10 cellular contexts compared by ENCODE assay signal in the genomic region with DNA sequence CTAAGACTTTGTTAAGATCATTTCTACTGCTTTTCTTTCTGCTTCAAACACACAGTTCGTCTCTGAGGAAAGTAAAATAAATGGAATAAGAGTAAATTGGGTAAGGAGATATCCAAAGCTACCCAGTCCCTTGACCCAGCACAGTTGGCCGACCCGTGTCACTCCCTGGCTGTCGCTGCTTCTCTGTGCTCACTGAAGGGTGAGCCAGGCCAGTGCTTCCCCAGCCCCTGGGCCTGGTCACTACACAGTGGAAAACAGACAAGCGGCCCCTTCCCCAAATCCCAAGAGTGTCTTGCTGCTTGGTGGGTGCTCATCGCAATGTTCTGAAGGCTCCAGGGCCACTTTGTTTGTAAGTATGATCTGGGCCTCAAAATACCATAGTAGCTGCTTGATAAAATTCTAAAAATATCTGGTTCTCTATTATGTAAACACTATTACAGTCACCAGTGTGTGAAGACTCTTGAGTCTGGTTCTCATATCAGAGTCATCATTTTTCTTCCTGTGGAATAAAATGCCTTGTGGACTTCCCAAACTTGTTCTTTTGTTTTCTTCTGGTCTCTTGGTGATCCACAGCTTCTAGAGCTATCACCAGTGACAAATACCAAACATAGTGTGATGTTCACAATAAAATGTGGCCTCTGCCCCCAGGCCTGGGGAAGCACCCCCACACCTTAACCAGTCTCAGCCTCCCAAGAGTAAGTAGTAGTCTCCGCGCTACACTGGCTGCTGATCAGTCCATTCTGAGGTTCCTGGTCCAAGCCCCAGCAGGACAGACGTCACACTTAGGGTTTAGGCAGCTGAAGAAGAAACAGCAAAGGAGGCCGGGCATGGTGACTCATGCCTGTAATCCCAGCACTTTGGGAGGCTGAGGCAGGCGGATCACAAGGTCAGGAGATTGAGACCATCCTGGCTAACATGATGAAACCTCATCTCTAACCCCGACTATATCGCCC.
DNase-seq lines count a peak whose midpoint lies in the region; ATAC-seq and TF ChIP-seq lines count a peak whose summit lies in the region.
"Had no signal": no experiment of that assay in that cellular context is flagged by ENCODE, and none has a peak within 500 bp of the region (broad histone marks: within the 10 kb centered on the region; RNA-seq: fewer than 3 reads in every experiment).

No MANE protein-coding gene starts in this region.

- peak overlapping the region; percentile 68 for H3K27ac ChIP-seq in Panc1 (ENCODE audit: low read length)

- no TSS peak for BruUV-seq in Panc1 (replicated peaks; lab: Mats Ljungman, UMichigan)

- peaks cover 17 to 22% of the 10 kb centered on the region in 2 donors for H3K4me1 Mint-ChIP-seq in effector memory CD8-positive, alpha-beta T cell (ENCODE audit: low read depth in 2 of 2)
- H3K4me1 Mint-ChIP-seq in natural killer cell treated with Interleukin-12 subunit alpha and Interleukin-12 subunit beta and Interleukin-15 and Interleukin-18, amount 100 ng/mL, for 72 hours (ENCODE audit: low read depth in 2 of 2): peaks cover 26 to 31% of the 10 kb centered on the region in 2 donors

- no peaks in the 10 kb centered on the region for H3K36me3 ChIP-seq in Panc1 (ENCODE audit: control insufficient read depth, insufficient read depth, low read length)

- peaks cover 0 to 3% of the 10 kb centered on the region in 2 donors for H3K9me3 Mint-ChIP-seq in effector memory CD8-positive, alpha-beta T cell
- no peaks in the 10 kb centered on the region for H3K9me3 Mint-ChIP-seq in natural killer cell treated with Interleukin-12 subunit alpha and Interleukin-12 subunit beta and Interleukin-15 and Interleukin-18, amount 100 ng/mL, for 72 hours

- intact Hi-C loops in Panc1 (cut with micrococcal nuclease; ENCODE audit: unreplicated experiment): no loop called here

- peak overlapping the region in 1 of 2 donors; percentile 38 for H3K4me3 Mint-ChIP-seq in effector memory CD8-positive, alpha-beta T cell
- peak overlapping the region; percentile 18 for H3K4me3 Mint-ChIP-seq in natural killer cell treated with Interleukin-12 subunit alpha and Interleukin-12 subunit beta and Interleukin-15 and Interleukin-18, amount 100 ng/mL, for 72 hours

- no peaks in the 10 kb centered on the region for H3K27me3 Mint-ChIP-seq in effector memory CD8-positive, alpha-beta T cell
- no peaks in the 10 kb centered on the region for H3K27me3 Mint-ChIP-seq in natural killer cell treated with Interleukin-12 subunit alpha and Interleukin-12 subunit beta and Interleukin-15 and Interleukin-18, amount 100 ng/mL, for 72 hours

- H3K27ac Mint-ChIP-seq in effector memory CD8-positive, alpha-beta T cell: peak overlapping the region; percentile 65 to 93
- H3K27ac Mint-ChIP-seq in natural killer cell treated with Interleukin-12 subunit alpha and Interleukin-12 subunit beta and Interleukin-15 and Interleukin-18, amount 100 ng/mL, for 72 hours: peak overlapping the region; percentile 93 to 99

- H3K4me1 ChIP-seq in Panc1 (ENCODE audit: control insufficient read depth, insufficient read depth, low read length): no peaks in the 10 kb centered on the region; the same call in 1 of the 2 replicates

- no peak for ATAC-seq in Panc1
- no peak for ATAC-seq in effector memory CD8-positive, alpha-beta T cell (replicated peaks)
- no peak for ATAC-seq in natural killer cell treated with Interleukin-12 subunit alpha and Interleukin-12 subunit beta and Interleukin-15 and Interleukin-18, amount 100 ng/mL, for 72 hours
- no peak for ATAC-seq in GM19035 (IDR thresholded peaks at IDR 0.05; ENCODE audit: unreplicated experiment)

- H3K9me3 ChIP-seq in Panc1 (ENCODE audit: control insufficient read depth, insufficient read depth, low read depth, low read length): no peaks in the 10 kb centered on the region

- no peak overlapping the region for H3K4me3 ChIP-seq in Panc1 (ENCODE audit: low read depth in 2 of 2, low read length in 2 of 2)

- in situ Hi-C loops in Panc1 (cut with HindIII; ENCODE audit: low pct_unique_long_range_greater_than_20kb, low sequenced_read_pairs): no loop called here

- TF ChIP-seq CTCF in Panc1 (IDR thresholded peaks at IDR 0.05): no peak

- H3K27me3 ChIP-seq in Panc1 (ENCODE audit: control insufficient read depth, insufficient read depth, low read length): no peaks in the 10 kb centered on the region

- POLR2A ChIA-PET in Panc1 (lab: Charles Lee): interaction anchor here (0.6 kb wide), 1 partner anchor 17 kb away, joined by 7 read pairs; no protein-coding TSS in a partner anchor

- DNase-seq in AG08396 (ENCODE audit: low spot score) (peak; percentile 30), Panc1 (ENCODE audit: low read depth, low spot score) (no peak), NCI-H446 treated with DMSO at 0.1 percent for 48 hours (lab: John Stamatoyannopoulos, UW) (no peak), NCI-H2227 (lab: John Stamatoyannopoulos, UW; ENCODE audit: unreplicated experiment) (no peak), NCI-H1436 treated with DMSO at 0.1 percent for 48 hours (lab: John Stamatoyannopoulos, UW) (no peak)
- no peak for DNase-seq in effector memory CD8-positive, alpha-beta T cell
- no peak for DNase-seq in natural killer cell treated with Interleukin-12 subunit alpha and Interleukin-12 subunit beta and Interleukin-15 and Interleukin-18, amount 100 ng/mL, for 72 hours (ENCODE audit: low spot score)
- DNase-seq: hippocampal formation, NCI-H226 had no signal

- H3K36me3 Mint-ChIP-seq in effector memory CD8-positive, alpha-beta T cell (ENCODE audit: insufficient read depth): peaks cover 9% of the 10 kb centered on the region
- peaks cover 4% of the 10 kb centered on the region for H3K36me3 Mint-ChIP-seq in natural killer cell treated with Interleukin-12 subunit alpha and Interleukin-12 subunit beta and Interleukin-15 and Interleukin-18, amount 100 ng/mL, for 72 hours

- CTCF ChIA-PET in Panc1 (lab: Charles Lee): interaction anchor here (0.6 to 0.7 kb wide), 2 partner anchors 56 to 314 kb away, joined by 3 to 4 read pairs; no protein-coding TSS in a partner anchor
